In the genomic region with DNA sequence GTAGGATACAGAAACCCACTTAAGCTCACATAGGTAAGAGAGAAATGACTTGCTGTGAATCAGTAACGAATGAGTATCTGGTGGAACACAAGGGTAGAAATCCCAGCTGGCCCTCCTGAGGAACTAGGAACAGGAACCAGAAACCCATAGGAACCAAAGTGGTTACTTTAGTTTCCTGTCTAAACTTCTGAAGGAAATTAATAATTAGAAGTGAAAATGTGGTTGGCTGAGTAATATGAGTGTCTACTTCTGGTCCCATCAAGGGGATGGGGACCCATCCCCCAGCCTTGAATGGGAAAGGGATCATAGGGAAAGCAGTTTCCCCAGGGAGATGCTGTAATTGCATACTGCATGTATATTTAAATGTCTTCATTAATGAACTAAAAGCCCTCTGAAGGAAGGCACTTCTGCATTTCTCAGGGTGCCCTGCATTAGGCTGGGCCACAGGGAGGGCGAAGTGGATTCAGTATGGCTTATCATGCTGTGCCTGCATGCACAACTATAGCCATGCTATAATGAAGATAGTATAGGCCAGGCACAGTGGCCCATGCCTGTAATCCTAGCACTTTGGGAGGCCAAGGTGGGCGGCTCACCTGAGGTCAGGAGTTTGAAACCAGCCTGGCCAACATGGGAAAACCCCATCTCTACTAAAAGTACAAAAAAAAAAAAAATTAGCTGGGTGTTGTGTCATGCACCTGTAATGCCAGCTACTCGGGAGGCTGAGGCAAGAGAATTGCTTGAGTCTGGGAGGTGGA, we compare ENCODE assay signal across 10 cellular contexts. TPM values are rescaled to one million over a fixed set of nuclear protein-coding genes. Genes with fewer than 3 reads are reported as not detected.
A peak's percentile ranks its signal among the peaks of the same experiment; 100 is the strongest.
DNase-seq lines count a peak whose midpoint lies in the region; ATAC-seq and TF ChIP-seq lines count a peak whose summit lies in the region.
"Had no signal": no experiment of that assay in that cellular context is flagged by ENCODE, and none has a peak within 500 bp of the region (broad histone marks: within the 10 kb centered on the region; RNA-seq: fewer than 3 reads in every experiment).

No MANE protein-coding gene starts in this region.

- H3K9me3 ChIP-seq in adrenal gland (replicated peaks in 1 of 3): no peaks in the 10 kb centered on the region
- H3K9me3 ChIP-seq: SJSA1, upper lobe of left lung had no signal

- ATAC-seq in GM19463 (IDR thresholded peaks at IDR 0.05; ENCODE audit: unreplicated experiment) (peak; percentile 50), HG03442 (IDR thresholded peaks at IDR 0.05; ENCODE audit: unreplicated experiment) (peak; percentile 50), left ventricle myocardium superior (no peak)

- TF ChIP-seq CTCF in adrenal gland (IDR thresholded peaks at IDR 0.05): no peak

- 74 to 77% (median 76%) methylated on average over 4 of the region's 4 CpGs for WGBS in adrenal gland, 4 donors

- no peaks in the 10 kb centered on the region for H3K27me3 ChIP-seq in adrenal gland
- H3K27me3 ChIP-seq: SJSA1, upper lobe of left lung had no signal

- peak overlapping the region; percentile 1 for H3K4me3 Mint-ChIP-seq in activated naive CD4-positive, alpha-beta T cell treated with anti-CD3 and anti-CD28 coated beads, Interleukin-2, amount 50 U/mL, for 24 hours

- H3K4me1 ChIP-seq in adrenal gland (replicated peaks in 1 of 2): peaks cover 5 to 14% of the 10 kb centered on the region in 2 donors

- H3K36me3 Mint-ChIP-seq in activated naive CD4-positive, alpha-beta T cell treated with anti-CD3 and anti-CD28 coated beads, Interleukin-2, amount 50 U/mL, for 24 hours: peaks cover 4% of the 10 kb centered on the region

- no peaks in the 10 kb centered on the region for H3K36me3 ChIP-seq in adrenal gland (replicated peaks in 1 of 2)
- H3K36me3 ChIP-seq: upper lobe of left lung had no signal

- intact Hi-C loops in adrenal gland (cut with DNase I) (no loop called here), left ventricle myocardium superior (cut with micrococcal nuclease) (no loop called here)

- DNase-seq in NCI-H128 (lab: John Stamatoyannopoulos, UW; ENCODE audit: unreplicated experiment): no peak
- no peak for DNase-seq in adrenal gland
- DNase-seq in left ventricle myocardium superior: no peak
- no peak for DNase-seq in kidney glomerular epithelial cell (lab: John Stamatoyannopoulos, UW)
- DNase-seq: upper lobe of left lung had no signal

- H3K4me3 ChIP-seq in GM08714 (ENCODE audit: low read length): peak overlapping the region; percentile 44; the same call in 1 of the 2 replicates
- H3K4me3 ChIP-seq in adrenal gland: no peak overlapping the region
- H3K4me3 ChIP-seq: SJSA1, upper lobe of left lung had no signal

- H3K4me1 Mint-ChIP-seq in activated naive CD4-positive, alpha-beta T cell treated with anti-CD3 and anti-CD28 coated beads, Interleukin-2, amount 50 U/mL, for 24 hours: peaks cover 38% of the 10 kb centered on the region

- H3K27ac ChIP-seq in adrenal gland: peak overlapping the region in 1 of 5 donors; percentile 10
- H3K27ac ChIP-seq: SJSA1, upper lobe of left lung had no signal

- H3K27ac Mint-ChIP-seq in activated naive CD4-positive, alpha-beta T cell treated with anti-CD3 and anti-CD28 coated beads, Interleukin-2, amount 50 U/mL, for 24 hours: peak overlapping the region; percentile 82

- no peak for TF ChIP-seq POLR2A in adrenal gland (IDR thresholded peaks at IDR 0.05)

- no peaks in the 10 kb centered on the region for H3K27me3 Mint-ChIP-seq in activated naive CD4-positive, alpha-beta T cell treated with anti-CD3 and anti-CD28 coated beads, Interleukin-2, amount 50 U/mL, for 24 hours

- no peaks in the 10 kb centered on the region for H3K9me3 Mint-ChIP-seq in activated naive CD4-positive, alpha-beta T cell treated with anti-CD3 and anti-CD28 coated beads, Interleukin-2, amount 50 U/mL, for 24 hours

RNA-seq across cellular contexts. Expression of a gene that starts 45.6 kb away (rescaled TPM):
- total RNA-seq in adrenal gland (100 to 1,000 TPM; 153 to 763 (median 380) TPM), left ventricle myocardium superior (59.8 TPM)
- 1,000 to 10,000 TPM in 1 of 3 donors, 100 to 1,000 TPM in 2; 247 to 1,039 (median 489) TPM for polyA plus RNA-seq in adrenal gland
